25 cellular contexts compared by ENCODE assay signal in the genomic region with DNA sequence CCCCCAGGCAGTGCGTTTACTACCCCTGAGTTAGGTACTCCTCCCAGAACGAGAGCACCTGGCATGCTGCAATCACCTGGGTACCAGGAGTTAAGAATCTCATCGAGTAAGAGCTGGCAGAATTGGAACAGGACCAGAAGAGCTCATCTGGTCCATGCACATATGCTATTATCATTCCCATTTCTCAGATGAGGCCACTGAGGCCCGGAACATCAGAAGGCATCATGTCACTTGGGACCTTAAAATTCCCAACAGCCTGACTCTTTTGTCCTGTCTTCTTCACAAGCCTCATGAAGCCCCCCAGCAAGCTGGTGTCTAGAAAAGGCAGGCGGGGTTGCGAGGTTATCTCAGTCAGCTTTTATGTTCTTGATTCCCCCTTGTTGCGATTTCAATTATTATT.
"Had no signal": no experiment of that assay in that cellular context is flagged by ENCODE, and none has a peak within 500 bp of the region (broad histone marks: within the 10 kb centered on the region; RNA-seq: fewer than 3 reads in every experiment).

No MANE protein-coding gene starts in this region.

- H3K27ac ChIP-seq: left lung, lower lobe of right lung, neural progenitor cell, neutrophil, parathyroid adenoma, right atrium auricular region, tibial nerve, uterus had no signal

- H3K36me3 ChIP-seq: left lung, lower lobe of right lung, neural progenitor cell, neutrophil, right atrium auricular region, tibial nerve, uterus had no signal

- H2AFZ ChIP-seq: neural progenitor cell, parathyroid adenoma had no signal

- H3K79me2 ChIP-seq: parathyroid adenoma had no signal

- H3K9me3 ChIP-seq: left lung, lower lobe of right lung, neutrophil, right atrium auricular region, tibial nerve, uterus had no signal

- ATAC-seq: left colon; left lung; lower lobe of right lung; natural killer cell; sciatic nerve; stimulated activated memory B cell treated with anti-CD40 and anti-IgM and Interleukin-4, amounts not matched to agents 10 μg/mL and 1 μg/mL and 100 μg/mL, for 72 hours; stimulated activated naive CD8-positive, alpha-beta T cell treated with anti-CD3 and anti-CD28 coated beads, Interleukin-15, amount 100 ng/mL, for 72 hours had no signal

- H3K4me1 ChIP-seq: parathyroid adenoma, uterus had no signal

- H3K9ac ChIP-seq: neural progenitor cell, parathyroid adenoma had no signal

- H3K4me2 ChIP-seq: neural progenitor cell had no signal

- H3K27me3 ChIP-seq: left lung, neural progenitor cell, right atrium auricular region, tibial nerve, uterus had no signal

- H3K4me3 ChIP-seq: left lung, lower lobe of right lung, neural progenitor cell, right atrium auricular region, tibial nerve, uterus had no signal

- FAIRE-seq: kidney, small intestine had no signal

- DNase-seq: hippocampal formation; kidney; left colon; left lung; lower lobe of right lung; naive B cell; natural killer cell; nephron progenitor cell; occipital lobe; small intestine; stimulated activated CD4-positive, alpha-beta T cell treated with anti-CD3 and anti-CD28 coated beads, Interleukin-1b, Interleukin-23, amount 100 ng/mL, for 48 hours; stimulated activated CD4-positive, alpha-beta T cell treated with anti-CD3 and anti-CD28 coated beads, Interleukin-2, amount 100 ng/mL, for 48 hours; stimulated activated CD4-positive, alpha-beta T cell treated with anti-CD3 and anti-CD28 coated beads, Interleukin-4, amount 100 ng/mL, for 4 hours; stimulated activated CD8-positive, alpha-beta memory T cell treated with anti-CD3 and anti-CD28 coated beads, Interleukin-4, amount 100 ng/mL, for 48 hours; stimulated activated naive CD4-positive, alpha-beta T cell treated with Interleukin-2 at 50 U/mL for 16 hours; stimulated activated naive CD8-positive, alpha-beta T cell treated with anti-CD3 and anti-CD28 coated beads, Interleukin-15, amount 100 ng/mL, for 72 hours; substantia nigra; uterus had no signal
